ENCODE assay signal across 10 cellular contexts in genomic region chr1:15038232-15039016, GRCh38.
DNase-seq lines count a peak whose midpoint lies in the region; ATAC-seq and TF ChIP-seq lines count a peak whose summit lies in the region.
"Had no signal": no experiment of that assay in that cellular context is flagged by ENCODE, and none has a peak within 500 bp of the region (broad histone marks: within the 10 kb centered on the region; RNA-seq: fewer than 3 reads in every experiment).

No MANE protein-coding gene starts in this region.

- no peaks in the 10 kb centered on the region for H3K9me2 ChIP-seq in Karpas-422 (replicated peaks; ENCODE audit: insufficient read depth, low read length)

- peak; percentile 39 for DNase-seq in NCI-H2196 (lab: John Stamatoyannopoulos, UW; ENCODE audit: unreplicated experiment)
- no peak for DNase-seq in NCI-H2196 treated with DMSO at 0.1 percent for 48 hours (lab: John Stamatoyannopoulos, UW; ENCODE audit: unreplicated experiment)
- DNase-seq in Karpas-422: peak; percentile 82
- DNase-seq in activated CD8-positive, alpha-beta T cell treated with anti-CD3 and anti-CD28 coated beads for 36 hours: peak; percentile 56
- DNase-seq in natural killer cell: no peak
- no peak for DNase-seq in hypothalamus (lab: John Stamatoyannopoulos, UW)
- DNase-seq: Kasumi-1 had no signal

- TF ChIP-seq CTCF in activated CD8-positive, alpha-beta T cell treated with anti-CD3 and anti-CD28 coated beads for 36 hours (IDR thresholded peaks at IDR 0.05): peak; percentile 28
- TF ChIP-seq CTCF in natural killer cell (IDR thresholded peaks at IDR 0.05): no peak

- no peak overlapping the region for H2AFZ ChIP-seq in Karpas-422 (ENCODE audit: low read length)

- H3K9me3 Mint-ChIP-seq in activated CD8-positive, alpha-beta T cell treated with anti-CD3 and anti-CD28 coated beads for 36 hours: no peaks in the 10 kb centered on the region
- no peaks in the 10 kb centered on the region for H3K9me3 Mint-ChIP-seq in natural killer cell

- no peaks in the 10 kb centered on the region for H3K27me3 Mint-ChIP-seq in activated CD8-positive, alpha-beta T cell treated with anti-CD3 and anti-CD28 coated beads for 36 hours
- no peaks in the 10 kb centered on the region for H3K27me3 Mint-ChIP-seq in natural killer cell (ENCODE audit: low read depth in 2 of 2)

- H4K20me1 ChIP-seq in Karpas-422 (ENCODE audit: insufficient read depth, low read depth, low read length): no peaks in the 10 kb centered on the region

- intact Hi-C loops in activated CD8-positive, alpha-beta T cell treated with anti-CD3 and anti-CD28 coated beads for 36 hours (cut with micrococcal nuclease): no loop called here
- intact Hi-C loops in natural killer cell (cut with micrococcal nuclease): loop anchor here (1.0 kb wide), 1 partner anchor 62 kb away; no protein-coding TSS in a partner anchor

- no peak overlapping the region for H3K4me3 Mint-ChIP-seq in activated CD8-positive, alpha-beta T cell treated with anti-CD3 and anti-CD28 coated beads for 36 hours
- H3K4me3 Mint-ChIP-seq in natural killer cell: no peak overlapping the region

- CTCF ChIA-PET in activated CD8-positive, alpha-beta T cell treated with anti-CD3 and anti-CD28 coated beads for 36 hours (lab: Charles Lee): interaction anchor here (0.6 to 1.9 kb wide), 2 partner anchors 11 to 33 kb away, joined by 3 to 11 read pairs; no protein-coding TSS in a partner anchor

- peaks cover 6% of the 10 kb centered on the region for H3K4me1 Mint-ChIP-seq in activated CD8-positive, alpha-beta T cell treated with anti-CD3 and anti-CD28 coated beads for 36 hours (ENCODE audit: low read depth)
- peaks cover 0 to 5% of the 10 kb centered on the region in 2 donors for H3K4me1 Mint-ChIP-seq in natural killer cell

- no peak overlapping the region for H3K4me2 ChIP-seq in Karpas-422 (ENCODE audit: low read depth, low read length, poor library complexity, severe bottlenecking)
- H3K4me2 ChIP-seq: BLaER1 treated with 17β-estradiol and CSF1 and Interleukin-3, amounts not matched to agents 10 nM and 100 nM had no signal

- no peaks in the 10 kb centered on the region for H3K79me2 ChIP-seq in Karpas-422 (ENCODE audit: low read length)

- H3K36me3 Mint-ChIP-seq in activated CD8-positive, alpha-beta T cell treated with anti-CD3 and anti-CD28 coated beads for 36 hours (ENCODE audit: low read depth): no peaks in the 10 kb centered on the region
- no peaks in the 10 kb centered on the region for H3K36me3 Mint-ChIP-seq in natural killer cell

- H3K27me3 ChIP-seq in Karpas-422 (ENCODE audit: low read length): no peaks in the 10 kb centered on the region
- H3K27me3 ChIP-seq: BLaER1 treated with 17β-estradiol and CSF1 and Interleukin-3, amounts not matched to agents 10 nM and 100 nM had no signal

- no peak overlapping the region for H3K27ac ChIP-seq in Karpas-422 (ENCODE audit: low read length)
- H3K27ac ChIP-seq: BLaER1 treated with 17β-estradiol and CSF1 and Interleukin-3, amounts not matched to agents 10 nM and 100 nM had no signal

- H3K4me1 ChIP-seq in Karpas-422 (ENCODE audit: low read length): peaks cover 6% of the 10 kb centered on the region

- peak; percentile 90 for ATAC-seq in activated CD8-positive, alpha-beta T cell treated with anti-CD3 and anti-CD28 coated beads for 36 hours
- peak; percentile 36 to 70 (median 65) for ATAC-seq in natural killer cell
- ATAC-seq in HG03025 (IDR thresholded peaks at IDR 0.05; ENCODE audit: low FRiP score, unreplicated experiment): no peak
- no peak for ATAC-seq in GM19023 (IDR thresholded peaks at IDR 0.05; ENCODE audit: unreplicated experiment)

- no peaks in the 10 kb centered on the region for H3K36me3 ChIP-seq in Karpas-422 (ENCODE audit: insufficient read depth, low read length)

- H3K4me3 ChIP-seq in Karpas-422 (ENCODE audit: low read length): no peak overlapping the region
- H3K4me3 ChIP-seq: BLaER1 treated with 17β-estradiol and CSF1 and Interleukin-3, amounts not matched to agents 10 nM and 100 nM had no signal

- POLR2A ChIA-PET in activated CD8-positive, alpha-beta T cell treated with anti-CD3 and anti-CD28 coated beads for 36 hours (lab: Charles Lee): interaction anchor here (0.7 kb wide), 1 partner anchor 170 kb away, joined by 3 read pairs; no protein-coding TSS in a partner anchor

- H3K9ac ChIP-seq in Karpas-422 (ENCODE audit: low read length): no peak overlapping the region
- H3K9ac ChIP-seq: BLaER1 treated with 17β-estradiol and CSF1 and Interleukin-3, amounts not matched to agents 10 nM and 100 nM had no signal

- H3K9me3 ChIP-seq in Karpas-422 (ENCODE audit: low read length): no peaks in the 10 kb centered on the region

- H3K27ac Mint-ChIP-seq in activated CD8-positive, alpha-beta T cell treated with anti-CD3 and anti-CD28 coated beads for 36 hours: no peak overlapping the region
- H3K27ac Mint-ChIP-seq in natural killer cell: no peak overlapping the region

Comparison
In these comparisons a context has a peak if more than half of its experiments do, and no peak if none do; other contexts are left out.
1. DNase-seq: peak in NCI-H2196 (single experiment), Karpas-422 (single experiment) and activated CD8-positive, alpha-beta T cell treated with anti-CD3 and anti-CD28 coated beads for 36 hours (single experiment); none in NCI-H2196 treated with DMSO at 0.1 percent for 48 hours (single experiment), natural killer cell (single experiment) and hypothalamus (0 of 51).
2. ATAC-seq: peak in activated CD8-positive, alpha-beta T cell treated with anti-CD3 and anti-CD28 coated beads for 36 hours (single experiment) and natural killer cell (3 of 3); none in HG03025 (single experiment) and GM19023 (single experiment).